Comparison of ENCODE assay signal across 1 cellular context in the genomic region with DNA sequence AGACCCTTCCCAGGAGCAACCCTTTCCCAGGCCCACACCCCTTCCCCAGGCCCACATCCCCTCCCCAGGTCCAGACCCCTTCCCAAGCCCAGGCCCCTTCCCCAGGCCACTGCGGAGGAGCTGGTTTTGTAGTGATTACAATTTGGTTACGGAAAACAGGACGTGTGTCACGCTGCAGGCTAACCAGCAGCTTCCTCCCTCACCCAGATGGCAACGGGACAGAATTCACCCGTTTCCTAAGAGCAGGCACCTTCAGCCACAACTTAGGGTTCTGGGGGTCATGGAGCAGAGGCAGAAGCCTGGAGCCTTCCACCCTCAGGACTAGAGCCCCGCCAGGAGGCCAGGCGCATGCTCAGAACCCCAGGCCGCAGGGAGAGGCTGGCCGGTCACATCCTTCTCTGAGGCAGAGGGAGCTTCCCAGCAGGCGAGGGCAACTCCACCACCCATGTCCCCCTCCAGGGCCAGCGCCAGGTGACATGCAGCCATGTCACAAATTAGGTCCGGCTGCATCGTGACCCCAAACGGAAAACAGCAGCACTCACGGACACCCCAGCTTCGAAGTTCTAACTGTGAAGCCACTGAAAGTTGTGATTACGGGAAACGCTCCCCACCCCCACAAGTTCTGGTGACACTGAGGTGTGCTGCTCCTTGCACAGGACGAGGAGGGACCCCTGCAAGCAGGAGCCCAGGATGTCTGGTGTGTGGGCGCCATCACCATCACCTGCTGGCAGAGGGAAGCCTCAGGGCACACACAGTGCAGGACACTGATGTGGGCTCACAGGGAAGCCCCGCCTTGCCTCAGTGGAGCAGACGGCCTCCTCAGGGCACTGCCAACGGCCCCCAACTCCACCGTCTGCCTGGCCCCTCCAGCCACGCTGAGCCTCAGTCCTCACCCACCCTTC.
TF ChIP-seq lines count a peak whose summit lies in the region.

No MANE protein-coding gene starts in this region.

TF ChIP-seq in GM12878, 131 proteins besides CTCF, POLR2A, EP300 and RAD21:
- TF ChIP-seq GATAD2B (conservative IDR thresholded peaks at IDR 0.05; ENCODE audit: low read depth) (0 out of 2 replicates have a peak, but pooled peaks have one; percentile 6), CEBPZ (IDR thresholded peaks at IDR 0.05; ENCODE audit: low read depth, low read length) (no peak), STAT3 (IDR thresholded peaks at IDR 0.05; ENCODE audit: low read depth, low read length) (0 out of 2 replicates have a peak, but pooled peaks have one; percentile 44), BHLHE40 (IDR thresholded peaks at IDR 0.05; ENCODE audit: borderline replicate concordance in 1 of 2, low read depth in 2 of 2, low read length in 1 of 2) (peak in 1 of 2 experiments; percentile 16; a peak in 1 of 4 replicates), SIX5 (IDR thresholded peaks at IDR 0.05; ENCODE audit: low read depth, low read length, severe bottlenecking) (no peak), YBX1 (IDR thresholded peaks at IDR 0.05) (no peak), LARP7 (IDR thresholded peaks at IDR 0.05) (0 out of 2 replicates have a peak, but pooled peaks have one; percentile 25), EED (IDR thresholded peaks at IDR 0.05; ENCODE audit: low read depth) (peak; percentile 56)
TF ChIP-seq in GM12878: peak in this region for 5.
